14 cellular contexts compared by ENCODE assay signal in the genomic region with DNA sequence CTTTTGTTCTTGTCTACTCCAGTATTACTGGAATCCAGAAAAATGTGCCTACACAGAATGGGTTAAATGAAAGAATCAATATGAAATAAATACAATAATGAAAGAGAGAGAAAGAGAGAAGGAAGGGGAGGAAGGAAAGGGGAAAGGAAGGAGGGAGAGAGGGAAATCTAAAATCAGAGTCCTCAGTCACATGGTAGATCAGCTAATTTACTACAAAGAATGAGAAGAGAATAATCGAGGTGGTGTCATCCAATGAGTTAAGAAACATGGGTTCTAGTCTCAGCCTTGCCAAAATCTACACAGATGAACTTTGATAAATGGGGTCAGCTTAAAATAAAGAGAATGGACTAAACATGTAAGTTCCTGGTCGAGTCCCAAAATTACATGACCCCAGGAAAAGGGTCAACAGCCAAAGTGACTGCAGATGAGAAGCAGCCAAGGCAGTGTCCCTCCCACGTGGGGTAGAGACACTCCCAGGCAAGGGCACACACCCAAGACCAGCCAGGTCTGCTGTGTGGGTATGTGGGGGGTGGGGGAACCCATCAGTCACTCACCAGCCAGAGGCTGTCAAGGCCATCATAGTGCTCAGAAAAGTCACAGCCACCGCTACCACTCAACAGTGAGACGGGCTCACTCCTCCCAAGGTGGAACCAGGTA.
A peak's percentile ranks its signal among the peaks of the same experiment; 100 is the strongest.
DNase-seq lines count a peak whose midpoint lies in the region; ATAC-seq and TF ChIP-seq lines count a peak whose summit lies in the region.
"Had no signal": no experiment of that assay in that cellular context is flagged by ENCODE, and none has a peak within 500 bp of the region (broad histone marks: within the 10 kb centered on the region; RNA-seq: fewer than 3 reads in every experiment).

No MANE protein-coding gene starts in this region.

- POLR2A ChIA-PET in activated CD8-positive, alpha-beta T cell treated with anti-CD3 and anti-CD28 coated beads for 36 hours (lab: Charles Lee), result no interaction called here

- no peak overlapping the region for H2BK12ac ChIP-seq in trophoblast cell (ENCODE audit: low read length)

- no CpG with 5 or more reads among the region's 5 CpGs for WGBS in trophoblast cell (ENCODE audit: extremely low coverage, insufficient coverage, insufficient read length)
- WGBS in smooth muscle cell (ENCODE audit: low lambda C conversion rate), result 95% methylated on average over 5 of the region's 5 CpGs

- CTCF ChIA-PET in activated CD8-positive, alpha-beta T cell treated with anti-CD3 and anti-CD28 coated beads for 36 hours (lab: Charles Lee), result interaction anchor here (1.8 to 4.1 kb wide), 2 partner anchors 27 to 180 kb away, joined by 4 to 18 read pairs; no protein-coding TSS in a partner anchor

- no peak overlapping the region for H2AFZ ChIP-seq in trophoblast cell (ENCODE audit: insufficient read depth, low read length, poor library complexity)
- no peak overlapping the region for H2AFZ ChIP-seq in smooth muscle cell (ENCODE audit: low read depth)

- H3K9ac ChIP-seq in trophoblast cell (ENCODE audit: low read length) (no peak overlapping the region), smooth muscle cell (ENCODE audit: low read depth) (no peak overlapping the region)

- H3K9me3 Mint-ChIP-seq in activated CD8-positive, alpha-beta T cell treated with anti-CD3 and anti-CD28 coated beads for 36 hours, result no peaks in the 10 kb centered on the region

- H4K8ac ChIP-seq in trophoblast cell (ENCODE audit: low read depth, low read length), result no peak overlapping the region

- no peak overlapping the region for H2BK120ac ChIP-seq in trophoblast cell (ENCODE audit: insufficient read depth, low read length, poor library complexity)

- H3K27me3 ChIP-seq in left ventricle myocardium inferior (ENCODE audit: low read depth) (no peaks in the 10 kb centered on the region), trophoblast cell (ENCODE audit: insufficient read depth, low read length) (no peaks in the 10 kb centered on the region), smooth muscle cell (ENCODE audit: low read depth) (no peaks in the 10 kb centered on the region)
- H3K27me3 ChIP-seq: ovary had no signal

- no peak overlapping the region for H2BK5ac ChIP-seq in trophoblast cell (ENCODE audit: low read depth, low read length, poor library complexity)

- H3K79me1 ChIP-seq in trophoblast cell (ENCODE audit: low read length), result peaks cover 5% of the 10 kb centered on the region

- peak; percentile 29 for DNase-seq in activated CD8-positive, alpha-beta memory T cell treated with anti-CD3 and anti-CD28 coated beads, Interleukin-2, amount 50 U/mL, for 48 hours
- DNase-seq in activated CD8-positive, alpha-beta memory T cell treated with anti-CD3 and anti-CD28 coated beads for 24 hours, result no peak
- DNase-seq in activated CD8-positive, alpha-beta T cell treated with anti-CD3 and anti-CD28 coated beads for 36 hours, result no peak
- DNase-seq in left ventricle myocardium inferior (no peak), trophoblast cell (no peak), iPS-NIHi7 (ENCODE audit: extremely low spot score) (no peak), NCI-H1930 (lab: John Stamatoyannopoulos, UW) (no peak), smooth muscle cell (lab: John Stamatoyannopoulos, UW; ENCODE audit: unreplicated experiment) (no peak)
- DNase-seq: ACHN, dermis blood vessel endothelial cell, KG1, NCI-H2029, NCI-H69, ovary had no signal

- H3K4me1 ChIP-seq in left ventricle myocardium inferior (peaks cover 72% of the 10 kb centered on the region), trophoblast cell (ENCODE audit: control insufficient read depth in 1 of 2, insufficient read depth in 2 of 2, low read length in 2 of 2) (peaks cover 8 to 18% of the 10 kb centered on the region in 2 experiments), smooth muscle cell (ENCODE audit: low read depth) (peaks cover 25% of the 10 kb centered on the region)

- H3K4me3 ChIP-seq in left ventricle myocardium inferior, result no peak overlapping the region
- no peak overlapping the region for H3K4me3 ChIP-seq in trophoblast cell (ENCODE audit: low read depth, low read length)
- no peak overlapping the region for H3K4me3 ChIP-seq in smooth muscle cell
- H3K4me3 ChIP-seq: ovary had no signal

- no peak overlapping the region for H3K14ac ChIP-seq in trophoblast cell (ENCODE audit: low read length)

- H3K79me2 ChIP-seq in trophoblast cell (ENCODE audit: control insufficient read depth, insufficient read depth, low read length, poor library complexity), result peaks cover 3% of the 10 kb centered on the region
- peaks cover 43% of the 10 kb centered on the region for H3K79me2 ChIP-seq in smooth muscle cell (ENCODE audit: low read depth)

- H4K20me1 ChIP-seq in smooth muscle cell (ENCODE audit: low read depth), result peaks cover 42% of the 10 kb centered on the region

- H3F3A ChIP-seq in smooth muscle cell (ENCODE audit: low read depth), result peaks cover 11% of the 10 kb centered on the region

- no peak for TF ChIP-seq CTCF in activated CD8-positive, alpha-beta T cell treated with anti-CD3 and anti-CD28 coated beads for 36 hours (IDR thresholded peaks at IDR 0.05)
- TF ChIP-seq CTCF in left ventricle myocardium inferior (IDR thresholded peaks at IDR 0.05; ENCODE audit: borderline replicate concordance) (no peak), smooth muscle cell (IDR thresholded peaks at IDR 0.05; ENCODE audit: borderline replicate concordance, insufficient read depth, poor library complexity, severe bottlenecking) (no peak)

- peak overlapping the region; percentile 78 for H3K27ac ChIP-seq in left ventricle myocardium inferior (replicated peaks)
- H3K27ac ChIP-seq in trophoblast cell (ENCODE audit: low read depth, low read length), result no peak overlapping the region
- no peak overlapping the region for H3K27ac ChIP-seq in smooth muscle cell (ENCODE audit: low read depth)
- H3K27ac ChIP-seq: ovary had no signal

- no peak overlapping the region for H3K4ac ChIP-seq in trophoblast cell (ENCODE audit: low read depth, low read length)

- ATAC-seq in activated CD8-positive, alpha-beta T cell treated with anti-CD3 and anti-CD28 coated beads for 36 hours, result no peak

- H3K9me3 ChIP-seq in left ventricle myocardium inferior (replicated peaks) (no peaks in the 10 kb centered on the region), trophoblast cell (ENCODE audit: insufficient read depth, low read depth, low read length) (no peaks in the 10 kb centered on the region), smooth muscle cell (replicated peaks; ENCODE audit: low read depth) (no peaks in the 10 kb centered on the region)
- H3K9me3 ChIP-seq: ovary had no signal

- H3K27ac Mint-ChIP-seq in activated CD8-positive, alpha-beta T cell treated with anti-CD3 and anti-CD28 coated beads for 36 hours, result peak overlapping the region; percentile 69

- peak overlapping the region; percentile 59 for H3K18ac ChIP-seq in trophoblast cell (ENCODE audit: low read length)

- H3K27me3 Mint-ChIP-seq in activated CD8-positive, alpha-beta T cell treated with anti-CD3 and anti-CD28 coated beads for 36 hours, result no peaks in the 10 kb centered on the region

- peaks cover 51% of the 10 kb centered on the region for H3K4me1 Mint-ChIP-seq in activated CD8-positive, alpha-beta T cell treated with anti-CD3 and anti-CD28 coated beads for 36 hours (ENCODE audit: low read depth)

- H3K23ac ChIP-seq in trophoblast cell (ENCODE audit: low read length), result no peak overlapping the region

- no peak overlapping the region for H3K4me3 Mint-ChIP-seq in activated CD8-positive, alpha-beta T cell treated with anti-CD3 and anti-CD28 coated beads for 36 hours

- peak overlapping the region; percentile 39 for H4K12ac ChIP-seq in trophoblast cell (ENCODE audit: low read depth, low read length)

- H4K91ac ChIP-seq in trophoblast cell (ENCODE audit: low read depth, low read length), result no peak overlapping the region

- H3K36me3 Mint-ChIP-seq in activated CD8-positive, alpha-beta T cell treated with anti-CD3 and anti-CD28 coated beads for 36 hours (ENCODE audit: low read depth), result peaks cover 59% of the 10 kb centered on the region

- H3K36me3 ChIP-seq in left ventricle myocardium inferior, result peaks cover 11% of the 10 kb centered on the region
- peaks cover 29 to 31% of the 10 kb centered on the region in 2 experiments for H3K36me3 ChIP-seq in trophoblast cell (ENCODE audit: control insufficient read depth in 1 of 2, insufficient read depth in 2 of 2, low read length in 2 of 2)
- H3K36me3 ChIP-seq in smooth muscle cell (ENCODE audit: low read depth), result no peaks in the 10 kb centered on the region
- H3K36me3 ChIP-seq: ovary had no signal

- no peak overlapping the region for H2AK5ac ChIP-seq in trophoblast cell (ENCODE audit: low read length)

- intact Hi-C loops in activated CD8-positive, alpha-beta T cell treated with anti-CD3 and anti-CD28 coated beads for 36 hours (cut with micrococcal nuclease), result no loop called here
- intact Hi-C loops in left ventricle myocardium inferior (cut with micrococcal nuclease), result no loop called here

- H3K4me2 ChIP-seq in trophoblast cell (ENCODE audit: low read length), result no peak overlapping the region
- H3K4me2 ChIP-seq in smooth muscle cell, result no peak overlapping the region
